Comparison of ENCODE assay signal across 1 cellular context in the genomic region with DNA sequence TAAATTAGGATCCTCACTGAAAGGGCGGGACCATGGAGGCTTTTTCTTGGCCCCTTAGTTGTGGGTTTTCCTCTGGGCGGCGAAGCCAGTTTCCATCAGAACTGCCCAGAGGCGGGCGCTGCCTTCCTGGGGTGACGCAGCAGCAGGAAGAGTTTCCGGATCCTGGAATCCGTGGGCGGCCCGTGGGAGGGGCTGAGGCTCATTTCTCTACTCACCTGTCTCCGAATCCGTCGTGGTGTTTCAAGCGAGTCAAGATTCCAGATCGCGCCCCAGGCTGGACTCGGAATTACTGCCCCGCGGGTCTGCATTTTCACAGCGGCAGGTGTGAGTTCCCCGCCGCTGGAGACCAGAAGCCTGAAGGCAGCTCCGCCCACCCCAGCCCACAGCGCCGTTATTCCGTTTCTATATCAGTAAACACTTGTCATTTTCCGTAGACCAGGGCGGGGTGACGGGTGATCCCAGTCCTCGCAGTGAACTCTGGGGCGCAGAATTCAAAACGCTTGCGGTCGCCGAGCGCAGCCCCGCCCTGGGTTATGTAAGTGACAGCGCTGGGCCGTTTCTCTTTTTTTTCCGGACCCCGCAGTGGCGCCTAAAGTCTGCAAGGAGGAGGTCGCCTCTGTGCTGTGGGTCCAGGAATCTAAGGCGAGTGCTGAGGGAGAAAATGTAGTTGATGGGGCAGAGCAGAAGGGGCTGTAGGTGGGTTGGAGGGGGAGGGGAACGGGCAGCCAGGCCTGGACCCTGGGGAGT.
TF ChIP-seq lines count a peak whose summit lies in the region.

No MANE protein-coding gene starts in this region.

TF ChIP-seq in HCT116, 20 proteins besides CTCF, POLR2A, EP300 and RAD21 (continued from another document):
- TF ChIP-seq TCF7L2 (IDR thresholded peaks at IDR 0.05; ENCODE audit: borderline replicate concordance, extremely low read depth, insufficient read depth, insufficient read length) = no peak
- TF ChIP-seq EZH2phosphoT487 (IDR thresholded peaks at IDR 0.05; ENCODE audit: borderline replicate concordance) = no peak
- peak; percentile 42 for TF ChIP-seq YY1 (IDR thresholded peaks at IDR 0.05; ENCODE audit: extremely low read depth, insufficient replicate concordance, low read depth, low read length)
- TF ChIP-seq EZH2 (IDR thresholded peaks at IDR 0.05) = no peak
- no peak for TF ChIP-seq CBX3 (IDR thresholded peaks at IDR 0.05; ENCODE audit: low read depth)
- TF ChIP-seq JUND (IDR thresholded peaks at IDR 0.05) = no peak
- TF ChIP-seq ZNF274 (IDR thresholded peaks at IDR 0.05; ENCODE audit: low read depth, low read length) = no peak
- TF ChIP-seq SIN3A (IDR thresholded peaks at IDR 0.05; ENCODE audit: low read depth) = peak; percentile 76
- TF ChIP-seq SP1 (IDR thresholded peaks at IDR 0.05; ENCODE audit: low read depth) = 0 out of 2 replicates have a peak, but pooled peaks have one; percentile 49
- TF ChIP-seq POLR2AphosphoS5 (IDR thresholded peaks at IDR 0.05; ENCODE audit: low read depth, low read length) = peak; percentile 61
- TF ChIP-seq ELF1 (IDR thresholded peaks at IDR 0.05; ENCODE audit: borderline replicate concordance, low read depth) = no peak; the same call in 1 of the 2 replicates
- TF ChIP-seq, protein P1, sequence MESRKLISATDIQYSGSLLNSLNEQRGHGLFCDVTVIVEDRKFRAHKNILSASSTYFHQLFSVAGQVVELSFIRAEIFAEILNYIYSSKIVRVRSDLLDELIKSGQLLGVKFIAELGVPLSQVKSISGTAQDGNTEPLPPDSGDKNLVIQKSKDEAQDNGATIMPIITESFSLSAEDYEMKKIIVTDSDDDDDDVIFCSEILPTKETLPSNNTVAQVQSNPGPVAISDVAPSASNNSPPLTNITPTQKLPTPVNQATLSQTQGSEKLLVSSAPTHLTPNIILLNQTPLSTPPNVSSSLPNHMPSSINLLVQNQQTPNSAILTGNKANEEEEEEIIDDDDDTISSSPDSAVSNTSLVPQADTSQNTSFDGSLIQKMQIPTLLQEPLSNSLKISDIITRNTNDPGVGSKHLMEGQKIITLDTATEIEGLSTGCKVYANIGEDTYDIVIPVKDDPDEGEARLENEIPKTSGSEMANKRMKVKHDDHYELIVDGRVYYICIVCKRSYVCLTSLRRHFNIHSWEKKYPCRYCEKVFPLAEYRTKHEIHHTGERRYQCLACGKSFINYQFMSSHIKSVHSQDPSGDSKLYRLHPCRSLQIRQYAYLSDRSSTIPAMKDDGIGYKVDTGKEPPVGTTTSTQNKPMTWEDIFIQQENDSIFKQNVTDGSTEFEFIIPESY (IDR thresholded peaks at IDR 0.05; ENCODE audit: extremely low read depth, insufficient replicate concordance, low read length) = no peak
- TF ChIP-seq FOSL1 (IDR thresholded peaks at IDR 0.05; ENCODE audit: low read depth) = no peak; the same call in 1 of the 2 replicates
